Comparison of ENCODE assay signal across 10 cellular contexts in genomic region chr6:170176621-170177382, GRCh38.
DNase-seq lines count a peak whose midpoint lies in the region; ATAC-seq and TF ChIP-seq lines count a peak whose summit lies in the region.
"Had no signal": no experiment of that assay in that cellular context is flagged by ENCODE, and none has a peak within 500 bp of the region (broad histone marks: within the 10 kb centered on the region; RNA-seq: fewer than 3 reads in every experiment).

No MANE protein-coding gene starts in this region.

- no peak overlapping the region for H3K4me3 ChIP-seq in effector memory CD4-positive, alpha-beta T cell (ENCODE audit: insufficient read depth, low read depth, low read length, poor library complexity, severe bottlenecking)

- ATAC-seq in natural killer cell (peak; percentile 11 to 60 (median 43)), HG03025 (IDR thresholded peaks at IDR 0.05; ENCODE audit: low FRiP score, unreplicated experiment) (no peak)

- no peaks in the 10 kb centered on the region for H3K27me3 ChIP-seq in effector memory CD4-positive, alpha-beta T cell (replicated peaks; ENCODE audit: control insufficient read depth, insufficient read depth, low read length, poor library complexity, severe bottlenecking)
- H3K27me3 ChIP-seq: neutrophil had no signal

- H3K36me3 Mint-ChIP-seq in activated CD4-positive, alpha-beta memory T cell treated with anti-CD3 and anti-CD28 coated beads, Interleukin-2, amount 10 ng/mL, durations not matched to agents 7 days and 5 days (ENCODE audit: low read depth): no peaks in the 10 kb centered on the region
- no peaks in the 10 kb centered on the region for H3K36me3 Mint-ChIP-seq in natural killer cell

- peaks cover under 1% of the 10 kb centered on the region for H3K9me3 Mint-ChIP-seq in activated CD4-positive, alpha-beta memory T cell treated with anti-CD3 and anti-CD28 coated beads, Interleukin-2, amount 10 ng/mL, durations not matched to agents 7 days and 5 days
- H3K9me3 Mint-ChIP-seq in natural killer cell: no peaks in the 10 kb centered on the region

- POLR2A ChIA-PET in activated CD4-positive, alpha-beta memory T cell treated with anti-CD3 and anti-CD28 coated beads, Interleukin-2, amount 10 ng/mL, durations not matched to agents 7 days and 5 days (lab: Charles Lee): interaction anchor here (1.2 kb wide), 1 partner anchor 29 kb away, joined by 3 read pairs; no protein-coding TSS in a partner anchor

- no peaks in the 10 kb centered on the region for H3K4me1 Mint-ChIP-seq in activated CD4-positive, alpha-beta memory T cell treated with anti-CD3 and anti-CD28 coated beads, Interleukin-2, amount 10 ng/mL, durations not matched to agents 7 days and 5 days
- H3K4me1 Mint-ChIP-seq in natural killer cell: peaks cover 7 to 21% of the 10 kb centered on the region in 2 donors

- CTCF ChIA-PET in activated CD4-positive, alpha-beta memory T cell treated with anti-CD3 and anti-CD28 coated beads, Interleukin-2, amount 10 ng/mL, durations not matched to agents 7 days and 5 days (lab: Charles Lee): no interaction called here

- no peaks in the 10 kb centered on the region for H3K4me1 ChIP-seq in effector memory CD4-positive, alpha-beta T cell (ENCODE audit: control insufficient read depth, insufficient read depth, low read length, poor library complexity, severe bottlenecking)

- H3K36me3 ChIP-seq in effector memory CD4-positive, alpha-beta T cell (ENCODE audit: control insufficient read depth, insufficient read depth, low read length): no peaks in the 10 kb centered on the region
- H3K36me3 ChIP-seq: neutrophil had no signal

- H3K27ac Mint-ChIP-seq in activated CD4-positive, alpha-beta memory T cell treated with anti-CD3 and anti-CD28 coated beads, Interleukin-2, amount 10 ng/mL, durations not matched to agents 7 days and 5 days: peak overlapping the region; percentile 35
- H3K27ac Mint-ChIP-seq in natural killer cell: peak overlapping the region; percentile 83 to 92

- DNase-seq in D341Med (ENCODE audit: low spot score): peak; percentile 63
- DNase-seq in HT-29 (ENCODE audit: low spot score): peak; percentile 23
- DNase-seq in activated CD4-positive, alpha-beta memory T cell treated with anti-CD3 and anti-CD28 coated beads, Interleukin-2, amount 10 ng/mL, durations not matched to agents 7 days and 5 days: peak; percentile 17
- DNase-seq in natural killer cell: peak; percentile 21
- DNase-seq in RKO (ENCODE audit: low spot score): no peak
- no peak for DNase-seq in NOMO-1 treated with dmso at 0.1 percent for 144 hours (lab: John Stamatoyannopoulos, UW; ENCODE audit: unreplicated experiment)
- DNase-seq in effector memory CD4-positive, alpha-beta T cell: no peak
- DNase-seq: IMR-90 had no signal

- no peaks in the 10 kb centered on the region for H3K27me3 Mint-ChIP-seq in activated CD4-positive, alpha-beta memory T cell treated with anti-CD3 and anti-CD28 coated beads, Interleukin-2, amount 10 ng/mL, durations not matched to agents 7 days and 5 days
- peaks cover 22 to 30% of the 10 kb centered on the region in 2 donors for H3K27me3 Mint-ChIP-seq in natural killer cell (ENCODE audit: low read depth in 2 of 2)

- intact Hi-C loops in natural killer cell (cut with micrococcal nuclease): no loop called here

- no peaks in the 10 kb centered on the region for H3K9me3 ChIP-seq in effector memory CD4-positive, alpha-beta T cell (ENCODE audit: control insufficient read depth, low read length)
- H3K9me3 ChIP-seq: neutrophil had no signal

- no peak for TF ChIP-seq CTCF in natural killer cell (IDR thresholded peaks at IDR 0.05)

- H3K27ac ChIP-seq in effector memory CD4-positive, alpha-beta T cell (ENCODE audit: insufficient read depth, low read length, poor library complexity, severe bottlenecking): no peak overlapping the region
- H3K27ac ChIP-seq: neutrophil had no signal

- H3K4me3 Mint-ChIP-seq in activated CD4-positive, alpha-beta memory T cell treated with anti-CD3 and anti-CD28 coated beads, Interleukin-2, amount 10 ng/mL, durations not matched to agents 7 days and 5 days: no peak overlapping the region
- peak overlapping the region; percentile 80 for H3K4me3 Mint-ChIP-seq in natural killer cell

Comparison
In these comparisons a context has a peak if more than half of its experiments do, and no peak if none do; other contexts are left out.
1. DNase-seq: peak in D341Med (single experiment), HT-29 (single experiment), activated CD4-positive, alpha-beta memory T cell treated with anti-CD3 and anti-CD28 coated beads, Interleukin-2, amount 10 ng/mL, durations not matched to agents 7 days and 5 days (single experiment) and natural killer cell (single experiment); none in RKO (single experiment), NOMO-1 treated with dmso at 0.1 percent for 144 hours (single experiment) and effector memory CD4-positive, alpha-beta T cell (0 of 3).